Comparison of ENCODE assay signal across 1 cellular context in the genomic region with DNA sequence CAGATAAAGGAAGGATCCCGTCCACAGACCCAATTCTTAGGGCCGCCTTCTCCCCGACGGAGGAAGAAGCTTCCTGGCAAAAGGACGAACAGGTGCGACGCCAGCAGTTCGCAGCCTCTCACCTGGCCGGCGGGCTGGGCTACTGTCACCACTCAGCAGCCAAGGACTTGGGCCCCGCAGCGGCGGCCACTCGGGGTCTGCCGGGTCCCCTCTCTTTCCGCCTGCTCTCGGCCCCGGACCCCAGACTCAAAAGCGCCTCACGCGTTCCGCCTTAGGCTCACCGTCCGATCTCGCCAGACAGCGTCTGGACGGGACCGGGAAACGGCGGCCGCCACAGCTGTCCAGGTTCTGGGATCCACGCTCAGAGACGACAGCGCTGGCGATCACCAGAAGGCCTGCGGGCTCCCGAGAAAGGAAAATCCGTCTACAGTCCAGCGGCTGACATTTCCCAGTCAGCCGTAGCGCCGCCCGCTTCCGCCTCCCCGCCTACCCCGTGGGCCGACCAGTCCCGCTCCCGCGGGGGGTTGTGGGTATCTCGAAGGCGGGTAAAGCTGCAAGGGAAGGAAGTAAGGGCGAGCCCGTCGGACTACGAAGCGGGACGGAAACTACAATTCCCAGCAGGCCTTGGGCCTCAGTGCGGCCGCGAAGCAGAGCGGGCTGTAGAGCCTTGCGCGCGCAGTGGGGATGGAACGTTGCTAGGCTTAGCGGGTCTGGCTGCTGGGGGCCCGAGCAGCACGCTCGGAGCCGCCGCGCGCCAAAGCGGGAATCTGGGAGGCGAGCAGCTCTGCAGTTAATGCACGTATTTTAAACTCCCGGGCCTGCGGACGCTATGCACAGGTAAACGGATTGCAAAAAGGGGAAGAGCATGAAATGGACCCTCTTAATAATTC.
TF ChIP-seq lines count a peak whose summit lies in the region.

A gene (minus strand): TSS at position 454 of the 890 bp plus-strand sequence. CDS start 8,538 bp downstream, outside the sequence.
A gene (plus strand): TSS at position 678 of the 890 bp plus-strand sequence. CDS start 152 bp downstream, at position 830.

TF ChIP-seq in IMR-90, 13 proteins besides CTCF, POLR2A, EP300 and RAD21 (continued from another document):
- TF ChIP-seq, protein P1, sequence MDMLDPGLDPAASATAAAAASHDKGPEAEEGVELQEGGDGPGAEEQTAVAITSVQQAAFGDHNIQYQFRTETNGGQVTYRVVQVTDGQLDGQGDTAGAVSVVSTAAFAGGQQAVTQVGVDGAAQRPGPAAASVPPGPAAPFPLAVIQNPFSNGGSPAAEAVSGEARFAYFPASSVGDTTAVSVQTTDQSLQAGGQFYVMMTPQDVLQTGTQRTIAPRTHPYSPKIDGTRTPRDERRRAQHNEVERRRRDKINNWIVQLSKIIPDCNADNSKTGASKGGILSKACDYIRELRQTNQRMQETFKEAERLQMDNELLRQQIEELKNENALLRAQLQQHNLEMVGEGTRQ (IDR thresholded peaks at IDR 0.05; ENCODE audit: low read depth, low read length), result peak; percentile 38; the same call in 1 of the 2 replicates
